In genomic region chr6:26064619-26065257, GRCh38 we compare ENCODE assay signal across 8 cellular contexts. TPM values are rescaled to one million over a fixed set of nuclear protein-coding genes. Genes with fewer than 3 reads are reported as not detected.
DNase-seq lines count a peak whose midpoint lies in the region; ATAC-seq, FAIRE-seq and TF ChIP-seq lines count a peak whose summit lies in the region.

No MANE protein-coding gene starts in this region.

- DNase-seq in AG09309 (ENCODE audit: low read depth) (no peak), GM18507 (ENCODE audit: extremely low spot score, insufficient read length, low read depth) (no peak), NCI-H345 (lab: John Stamatoyannopoulos, UW) (peak; percentile 58), fibroblast of mammary gland (ENCODE audit: low read depth) (peak; percentile 63), omental fat pad (ENCODE audit: low spot score) (no peak), HuH-7 (ENCODE audit: low spot score) (no peak), posterior vena cava (ENCODE audit: low spot score) (no peak)
- peak; percentile 42 for DNase-seq in activated CD4-positive, alpha-beta memory T cell treated with anti-CD3 and anti-CD28 coated beads, Interleukin-2, amount 10 ng/mL, durations not matched to agents 7 days and 5 days

- H3K9me3 Mint-ChIP-seq in activated CD4-positive, alpha-beta memory T cell treated with anti-CD3 and anti-CD28 coated beads, Interleukin-2, amount 10 ng/mL, durations not matched to agents 7 days and 5 days = no peaks in the 10 kb centered on the region

- CTCF ChIA-PET in activated CD4-positive, alpha-beta memory T cell treated with anti-CD3 and anti-CD28 coated beads, Interleukin-2, amount 10 ng/mL, durations not matched to agents 7 days and 5 days (lab: Charles Lee) = interaction anchor here (1.4 to 14.4 kb wide), 6 partner anchors 9 to 62 kb away, joined by 4 to 353 read pairs (median 6); partner anchors contain the start of gene HFE

- peak; percentile 83 for FAIRE-seq in GM18507 (lab: Jason Lieb, UNC)

- intact Hi-C loops in posterior vena cava (cut with DNase I) = loop anchor here in 1 of 2 donors (2.0 kb wide), 1 partner anchor 32 kb away; no protein-coding TSS in a partner anchor

- peak; percentile 33 for ATAC-seq in omental fat pad (ENCODE audit: low FRiP score)

- H3K27ac Mint-ChIP-seq in activated CD4-positive, alpha-beta memory T cell treated with anti-CD3 and anti-CD28 coated beads, Interleukin-2, amount 10 ng/mL, durations not matched to agents 7 days and 5 days = no peak overlapping the region

- H3K36me3 Mint-ChIP-seq in activated CD4-positive, alpha-beta memory T cell treated with anti-CD3 and anti-CD28 coated beads, Interleukin-2, amount 10 ng/mL, durations not matched to agents 7 days and 5 days (ENCODE audit: low read depth) = no peaks in the 10 kb centered on the region

- H3K27me3 Mint-ChIP-seq in activated CD4-positive, alpha-beta memory T cell treated with anti-CD3 and anti-CD28 coated beads, Interleukin-2, amount 10 ng/mL, durations not matched to agents 7 days and 5 days = peaks cover 27% of the 10 kb centered on the region

- H3K4me3 Mint-ChIP-seq in activated CD4-positive, alpha-beta memory T cell treated with anti-CD3 and anti-CD28 coated beads, Interleukin-2, amount 10 ng/mL, durations not matched to agents 7 days and 5 days = no peak overlapping the region

- no peak overlapping the region for H3K4me3 ChIP-seq in AG09309 (ENCODE audit: control insufficient read depth, low read depth, low read length)
- H3K4me3 ChIP-seq in fibroblast of mammary gland (ENCODE audit: control insufficient read depth, low read depth, low read length) = no peak overlapping the region

- POLR2A ChIA-PET in activated CD4-positive, alpha-beta memory T cell treated with anti-CD3 and anti-CD28 coated beads, Interleukin-2, amount 10 ng/mL, durations not matched to agents 7 days and 5 days (lab: Charles Lee) = interaction anchor here (1.0 to 11.0 kb wide), 8 partner anchors 9 to 133 kb away, joined by 3 to 161 read pairs (median 37); a partner anchor contains a TSS

- TF ChIP-seq CTCF in AG09309 (IDR thresholded peaks at IDR 0.05; ENCODE audit: control insufficient read depth, insufficient read depth, low read depth, low read length, missing control alignments) = peak; percentile 71
- TF ChIP-seq CTCF in fibroblast of mammary gland (conservative IDR thresholded peaks at IDR 0.05; ENCODE audit: control insufficient read depth, insufficient read depth, low read depth, low read length) = peak; percentile 76
- TF ChIP-seq CTCF in omental fat pad (IDR thresholded peaks at IDR 0.05) = peak in 1 of 3 donors; percentile 54

- H3K4me1 Mint-ChIP-seq in activated CD4-positive, alpha-beta memory T cell treated with anti-CD3 and anti-CD28 coated beads, Interleukin-2, amount 10 ng/mL, durations not matched to agents 7 days and 5 days = peaks cover 20% of the 10 kb centered on the region

RNA-seq across cellular contexts. Expression of gene HFE, which starts 22.5 kb away (rescaled TPM):
- total RNA-seq in activated CD4-positive, alpha-beta memory T cell treated with anti-CD3 and anti-CD28 coated beads, Interleukin-2, amount 10 ng/mL, durations not matched to agents 7 days and 5 days = 1 to 10 TPM; 3.1 to 3.4 TPM
- total RNA-seq in omental fat pad (10 to 100 TPM in 1 of 4 donors, 1 to 10 TPM in 3; 5.3 to 10.7 (median 8.8) TPM), posterior vena cava (10 to 100 TPM in 1 of 2 donors, 1 to 10 TPM in 1; 5.5 to 11.8 TPM)

Comparison
In these comparisons a context has a peak if more than half of its experiments do, and no peak if none do; other contexts are left out.
1. DNase-seq: peak in NCI-H345 (single experiment), activated CD4-positive, alpha-beta memory T cell treated with anti-CD3 and anti-CD28 coated beads, Interleukin-2, amount 10 ng/mL, durations not matched to agents 7 days and 5 days (single experiment) and fibroblast of mammary gland (single experiment); none in AG09309 (single experiment), GM18507 (single experiment), omental fat pad (single experiment), HuH-7 (single experiment) and posterior vena cava (single experiment).